18 cellular contexts compared by ENCODE assay signal in the genomic region with DNA sequence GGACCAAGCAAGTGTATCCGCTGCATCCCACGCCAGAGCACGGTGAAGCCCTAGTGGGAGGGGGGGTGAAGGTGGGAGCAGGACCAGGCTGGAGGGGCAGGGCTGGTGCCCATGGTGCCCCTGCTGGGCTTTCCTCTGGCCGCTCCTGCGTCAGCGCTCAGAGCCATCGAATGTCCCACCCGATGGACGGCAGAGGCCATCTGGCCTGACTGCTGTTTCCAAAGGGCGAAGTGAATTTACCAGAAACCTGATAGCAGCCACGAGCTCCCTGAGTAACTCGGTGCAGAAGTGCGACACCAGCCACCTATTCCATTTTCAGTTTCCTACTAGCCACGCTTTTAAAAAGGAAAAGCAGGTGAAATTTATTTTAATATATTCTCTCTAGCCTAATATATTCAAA.
"Had no signal": no experiment of that assay in that cellular context is flagged by ENCODE, and none has a peak within 500 bp of the region (broad histone marks: within the 10 kb centered on the region; RNA-seq: fewer than 3 reads in every experiment).

No MANE protein-coding gene starts in this region.

- H3K9me3 Mint-ChIP-seq: activated naive CD4-positive, alpha-beta T cell treated with anti-CD3 and anti-CD28 coated beads for 36 hours; activated naive CD8-positive, alpha-beta T cell treated with anti-CD3 and anti-CD28 coated beads for 36 hours; naive thymus-derived CD8-positive, alpha-beta T cell; neural progenitor cell; WTC11 had no signal

- H3K36me3 Mint-ChIP-seq: activated naive CD8-positive, alpha-beta T cell treated with anti-CD3 and anti-CD28 coated beads for 36 hours; naive thymus-derived CD8-positive, alpha-beta T cell; neural progenitor cell; WTC11 had no signal

- H3K27me3 Mint-ChIP-seq: activated naive CD8-positive, alpha-beta T cell treated with anti-CD3 and anti-CD28 coated beads for 36 hours had no signal

- H3K4me3 ChIP-seq: adrenal gland, body of pancreas, cardiac muscle cell, coronary artery, dorsolateral prefrontal cortex, neural progenitor cell, spleen, suprapubic skin, tibial artery, upper lobe of right lung had no signal

- H3K27ac Mint-ChIP-seq: activated naive CD4-positive, alpha-beta T cell treated with anti-CD3 and anti-CD28 coated beads for 36 hours; activated naive CD8-positive, alpha-beta T cell treated with anti-CD3 and anti-CD28 coated beads for 36 hours; T-helper 17 cell had no signal

- H3K4me3 Mint-ChIP-seq: activated naive CD4-positive, alpha-beta T cell treated with anti-CD3 and anti-CD28 coated beads for 36 hours; activated naive CD8-positive, alpha-beta T cell treated with anti-CD3 and anti-CD28 coated beads for 36 hours; naive thymus-derived CD8-positive, alpha-beta T cell; T-helper 17 cell; WTC11 had no signal

- H3K27me3 ChIP-seq: adrenal gland, body of pancreas, cardiac muscle cell, dorsolateral prefrontal cortex, suprapubic skin, upper lobe of right lung had no signal

- H3K27ac ChIP-seq: cardiac muscle cell, coronary artery, neural progenitor cell, spleen, tibial artery, upper lobe of right lung had no signal

- H3K9me3 ChIP-seq: adrenal gland, body of pancreas, spleen, suprapubic skin, tibial artery, upper lobe of right lung had no signal

- H3K36me3 ChIP-seq: adrenal gland, cardiac muscle cell, neural progenitor cell, spleen, suprapubic skin, tibial artery, upper lobe of right lung had no signal

- DNase-seq: activated effector memory CD4-positive, alpha-beta T cell treated with Interleukin-2 at 50 U/mL for 16 hours; effector memory CD4-positive, alpha-beta T cell; T-helper 17 cell; T1000 had no signal
